ENCODE assay signal across 8 cellular contexts in the genomic region with DNA sequence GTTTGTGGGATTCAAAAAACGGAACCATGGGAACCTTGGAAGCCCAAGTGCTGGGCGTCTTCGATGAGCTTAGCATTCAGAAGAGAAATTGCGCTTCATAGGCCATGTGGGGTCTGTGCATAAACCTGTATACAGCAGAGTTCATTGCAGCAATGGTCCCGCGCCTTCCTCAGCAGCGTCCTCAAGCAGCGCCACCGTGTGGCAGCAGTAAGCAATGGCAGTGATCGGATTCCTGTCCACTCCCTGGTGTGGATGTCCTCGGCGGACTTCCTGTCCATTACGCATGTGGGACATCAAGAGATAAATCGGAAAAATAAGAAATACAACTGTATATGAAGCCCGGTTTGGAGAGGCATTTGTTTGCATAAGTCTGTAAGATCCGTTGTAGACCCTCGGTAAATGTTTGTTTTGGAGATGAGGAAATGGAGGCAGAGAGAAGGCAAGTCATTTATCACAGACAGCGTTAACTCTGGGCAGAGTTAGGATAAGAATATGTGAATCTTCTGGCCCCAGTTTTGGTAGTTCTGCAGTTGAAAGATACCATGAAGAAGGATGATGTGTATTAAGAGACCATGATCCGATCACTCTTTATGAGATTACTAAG. TPM values are rescaled to one million over a fixed set of nuclear protein-coding genes. Genes with fewer than 3 reads are reported as not detected.
A peak's percentile ranks its signal among the peaks of the same experiment; 100 is the strongest.
DNase-seq lines count a peak whose midpoint lies in the region; ATAC-seq and TF ChIP-seq lines count a peak whose summit lies in the region.

No MANE protein-coding gene starts in this region.

- H3K4me3 ChIP-seq in choroid plexus epithelial cell (ENCODE audit: low read depth, low read length) (no peak overlapping the region), upper lobe of left lung (no peak overlapping the region)

- H3K4me3 Mint-ChIP-seq in endothelial cell (ENCODE audit: unreplicated experiment): no peak overlapping the region

- H3K27ac Mint-ChIP-seq in endothelial cell (ENCODE audit: unreplicated experiment): no peak overlapping the region

- no peak overlapping the region for H3K27ac ChIP-seq in C4-2B
- no peak overlapping the region for H3K27ac ChIP-seq in upper lobe of left lung

- TF ChIP-seq EP300 in upper lobe of left lung (IDR thresholded peaks at IDR 0.05): no peak

- H3K36me3 ChIP-seq in upper lobe of left lung: no peaks in the 10 kb centered on the region

- WGBS in upper lobe of left lung, 2 donors: 50 to 55% methylated on average over 15 to 19 of the region's 19 CpGs

- peak; percentile 78 for ATAC-seq in GM19351 (IDR thresholded peaks at IDR 0.05; ENCODE audit: unreplicated experiment)
- no peak for ATAC-seq in upper lobe of left lung (ENCODE audit: low FRiP score in 2 of 2)

- DNase-seq in LoVo (ENCODE audit: low spot score) (peak; percentile 14), choroid plexus epithelial cell (ENCODE audit: low read depth) (peak; percentile 1), upper lobe of left lung (peak; percentile 15 to 22), activated gamma-delta T cell (lab: John Stamatoyannopoulos, UW) (no peak), NCI-H2171 treated with DMSO at 0.1 percent for 48 hours (lab: John Stamatoyannopoulos, UW) (no peak), endothelial cell (ENCODE audit: low spot score) (no peak)

- H3K9me3 Mint-ChIP-seq in endothelial cell (ENCODE audit: unreplicated experiment): peaks cover 39% of the 10 kb centered on the region

- TF ChIP-seq POLR2A in upper lobe of left lung (IDR thresholded peaks at IDR 0.05): no peak

- TF ChIP-seq CTCF in C4-2B (conservative IDR thresholded peaks at IDR 0.05) (peak; percentile 90), choroid plexus epithelial cell (conservative IDR thresholded peaks at IDR 0.05; ENCODE audit: low read depth, low read length) (peak; percentile 41), upper lobe of left lung (IDR thresholded peaks at IDR 0.05) (peak in 5 of 6 experiments; percentile 18 to 52 (median 30)), endothelial cell (IDR thresholded peaks at IDR 0.05; ENCODE audit: unreplicated experiment) (no peak)

- H3K27me3 Mint-ChIP-seq in endothelial cell (ENCODE audit: unreplicated experiment): no peaks in the 10 kb centered on the region

- peaks cover 17% of the 10 kb centered on the region for H3K36me3 Mint-ChIP-seq in endothelial cell (ENCODE audit: low read depth, unreplicated experiment)

- no peaks in the 10 kb centered on the region for H3K4me1 ChIP-seq in upper lobe of left lung

- no peaks in the 10 kb centered on the region for H3K27me3 ChIP-seq in upper lobe of left lung

- no peaks in the 10 kb centered on the region for H3K9me3 ChIP-seq in upper lobe of left lung

- no peaks in the 10 kb centered on the region for H3K4me1 Mint-ChIP-seq in endothelial cell (ENCODE audit: unreplicated experiment)

RNA-seq across cellular contexts. Expression of a gene that starts 57.7 kb away (rescaled TPM):
- 10 to 100 TPM in 2 of 6 donors, 1 to 10 TPM in 4; 1.0 to 13.5 (median 6.3) TPM for total RNA-seq in upper lobe of left lung
- total RNA-seq in endothelial cell (ENCODE audit: unreplicated experiment): not detected

Comparison
In these comparisons a context has a peak if more than half of its experiments do, and no peak if none do; other contexts are left out.
1. DNase-seq: peak in LoVo (single experiment), choroid plexus epithelial cell (single experiment) and upper lobe of left lung (2 of 2); none in activated gamma-delta T cell (single experiment), NCI-H2171 treated with DMSO at 0.1 percent for 48 hours (single experiment) and endothelial cell (single experiment).